ENCODE assay signal across 21 cellular contexts in genomic region chr5:144298658-144299057, GRCh38.
"Had no signal": no experiment of that assay in that cellular context is flagged by ENCODE, and none has a peak within 500 bp of the region (broad histone marks: within the 10 kb centered on the region; RNA-seq: fewer than 3 reads in every experiment).

No MANE protein-coding gene starts in this region.

- H3K36me3 Mint-ChIP-seq: naive thymus-derived CD4-positive, alpha-beta T cell; stimulated activated naive B cell treated with anti-CD40 and anti-IgM and Interleukin-4, amounts not matched to agents 10 μg/mL and 1 μg/mL and 100 μg/mL, for 72 hours had no signal

- ATAC-seq: heart left ventricle; left lobe of liver; naive thymus-derived CD4-positive, alpha-beta T cell; stimulated activated naive B cell treated with anti-CD40 and anti-IgM and Interleukin-4, amounts not matched to agents 10 μg/mL and 1 μg/mL and 100 μg/mL, for 72 hours had no signal

- H3K27ac ChIP-seq: colonic mucosa, heart left ventricle, ovary, right atrium auricular region, sigmoid colon, skin epidermis, stomach, thoracic aorta, transverse colon had no signal

- H3K27me3 ChIP-seq: colonic mucosa, heart left ventricle, ovary, right atrium auricular region, sigmoid colon, stomach, transverse colon had no signal

- H3K9me3 ChIP-seq: colonic mucosa, heart left ventricle, ovary, right atrium auricular region, sigmoid colon, stomach, thoracic aorta, transverse colon had no signal

- H3K4me3 Mint-ChIP-seq: naive thymus-derived CD4-positive, alpha-beta T cell; nephron progenitor cell; stimulated activated naive B cell treated with anti-CD40 and anti-IgM and Interleukin-4, amounts not matched to agents 10 μg/mL and 1 μg/mL and 100 μg/mL, for 72 hours had no signal

- DNase-seq: colonic mucosa; effector CD4-positive, alpha-beta T cell; foreskin melanocyte; heart left ventricle; hippocampal formation; islet precursor cell; mammary epithelial cell; naive thymus-derived CD4-positive, alpha-beta T cell; nephron progenitor cell; ovary; sigmoid colon; stimulated activated CD4-positive, alpha-beta T cell treated with anti-CD3 and anti-CD28 coated beads, Interleukin-2, amount 100 ng/mL, for 24 hours; stimulated activated CD4-positive, alpha-beta T cell treated with anti-CD3 and anti-CD28 coated beads, Interleukin-4, amount 100 ng/mL, for 4 hours; stimulated activated naive B cell treated with anti-CD40 and anti-IgM and Interleukin-4, amounts not matched to agents 10 μg/mL and 1 μg/mL and 100 μg/mL, for 72 hours; stomach; substantia nigra; transverse colon had no signal

- H3K4me1 Mint-ChIP-seq: naive thymus-derived CD4-positive, alpha-beta T cell; stimulated activated naive B cell treated with anti-CD40 and anti-IgM and Interleukin-4, amounts not matched to agents 10 μg/mL and 1 μg/mL and 100 μg/mL, for 72 hours had no signal

- H3K27ac Mint-ChIP-seq: naive thymus-derived CD4-positive, alpha-beta T cell; nephron progenitor cell; stimulated activated naive B cell treated with anti-CD40 and anti-IgM and Interleukin-4, amounts not matched to agents 10 μg/mL and 1 μg/mL and 100 μg/mL, for 72 hours had no signal

- H3K4me3 ChIP-seq: colonic mucosa, heart left ventricle, ovary, right atrium auricular region, sigmoid colon, skin epidermis, stomach, thoracic aorta, transverse colon had no signal

- H3K4me1 ChIP-seq: colonic mucosa, heart left ventricle, right atrium auricular region, sigmoid colon, stomach, transverse colon had no signal

- H3K9me3 Mint-ChIP-seq: nephron progenitor cell had no signal

- H3K36me3 ChIP-seq: colonic mucosa, heart left ventricle, ovary, right atrium auricular region, sigmoid colon, stomach, thoracic aorta, transverse colon had no signal
